ENCODE assay signal across 29 cellular contexts in the genomic region with DNA sequence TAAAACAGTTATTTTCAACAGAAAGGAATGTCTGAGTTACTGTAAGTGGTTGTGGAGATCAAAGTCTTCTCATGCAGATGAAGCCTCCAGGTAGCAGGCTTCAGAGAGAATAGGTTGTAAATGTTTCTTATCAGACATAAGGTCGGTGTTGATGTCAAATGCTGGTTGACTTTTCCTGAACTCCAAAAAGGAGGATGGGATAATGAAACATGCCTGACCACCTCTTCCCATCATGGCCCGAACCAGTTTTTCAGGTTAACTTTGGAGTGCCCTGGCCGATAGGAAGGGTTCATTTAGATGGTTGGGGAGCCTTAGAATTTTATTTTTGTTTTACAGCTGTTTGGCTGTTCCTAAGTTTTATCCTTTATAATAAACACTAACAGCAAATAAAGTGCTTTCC.
"Had no signal": no experiment of that assay in that cellular context is flagged by ENCODE, and none has a peak within 500 bp of the region (broad histone marks: within the 10 kb centered on the region; RNA-seq: fewer than 3 reads in every experiment).

No MANE protein-coding gene starts in this region.

- H3K27me3 ChIP-seq: ascending aorta, cardiac muscle cell had no signal

- H3K4me3 Mint-ChIP-seq: activated B cell treated with CpG ODN at 0.5 μM for 24 hours; activated CD4-positive, alpha-beta memory T cell treated with anti-CD3 and anti-CD28 coated beads for 36 hours; activated CD4-positive, alpha-beta T cell treated with anti-CD3 and anti-CD28 coated beads, Interleukin-2, amount 10 ng/mL, durations not matched to agents 24 days and 14 days; activated naive CD8-positive, alpha-beta T cell treated with anti-CD3 and anti-CD28 coated beads, Interleukin-2, amount 50 U/mL, for 24 hours; activated T-cell treated with anti-CD3 and anti-CD28 coated beads, Interleukin-2, amount 50 U/mL, for 4 hours; brain; T-cell had no signal

- ATAC-seq: activated naive CD4-positive, alpha-beta T cell treated with anti-CD3 and anti-CD28 coated beads, Interleukin-2, amount 50 U/mL, for 72 hours; activated naive CD8-positive, alpha-beta T cell treated with anti-CD3 and anti-CD28 coated beads, Interleukin-2, amount 50 U/mL, for 24 hours; activated T-cell treated with anti-CD3 and anti-CD28 coated beads, Interleukin-2, amount 50 U/mL, for 4 hours; Panc1; Right ventricle myocardium inferior; T-cell had no signal

- H3K36me3 ChIP-seq: ascending aorta, cardiac muscle cell had no signal

- H3K27me3 Mint-ChIP-seq: activated B cell treated with CpG ODN at 0.5 μM for 24 hours; activated CD4-positive, alpha-beta memory T cell treated with anti-CD3 and anti-CD28 coated beads for 36 hours; activated CD4-positive, alpha-beta T cell treated with anti-CD3 and anti-CD28 coated beads, Interleukin-2, amount 10 ng/mL, durations not matched to agents 24 days and 14 days; T-cell had no signal

- H3K9me3 Mint-ChIP-seq: activated CD4-positive, alpha-beta T cell treated with anti-CD3 and anti-CD28 coated beads, Interleukin-2, amount 10 ng/mL, durations not matched to agents 24 days and 14 days had no signal

- H3K27ac Mint-ChIP-seq: activated B cell treated with CpG ODN at 0.5 μM for 24 hours; activated CD4-positive, alpha-beta memory T cell treated with anti-CD3 and anti-CD28 coated beads for 36 hours; activated CD4-positive, alpha-beta T cell treated with anti-CD3 and anti-CD28 coated beads, Interleukin-2, amount 10 ng/mL, durations not matched to agents 24 days and 14 days; activated naive CD4-positive, alpha-beta T cell treated with anti-CD3 and anti-CD28 coated beads, Interleukin-2, amount 50 U/mL, for 72 hours; activated naive CD8-positive, alpha-beta T cell treated with anti-CD3 and anti-CD28 coated beads, Interleukin-2, amount 50 U/mL, for 24 hours; brain; T-cell had no signal

- H3K4me1 Mint-ChIP-seq: activated B cell treated with CpG ODN at 0.5 μM for 24 hours; activated CD4-positive, alpha-beta T cell treated with anti-CD3 and anti-CD28 coated beads, Interleukin-2, amount 10 ng/mL, durations not matched to agents 24 days and 14 days; activated naive CD8-positive, alpha-beta T cell treated with anti-CD3 and anti-CD28 coated beads, Interleukin-2, amount 50 U/mL, for 24 hours; T-cell had no signal

- H3K36me3 Mint-ChIP-seq: activated CD4-positive, alpha-beta memory T cell treated with anti-CD3 and anti-CD28 coated beads for 36 hours; T-cell had no signal

- FAIRE-seq: TTC549 had no signal

- H3K4me3 ChIP-seq: ascending aorta, cardiac muscle cell, SK-N-MC had no signal

- H3K27ac ChIP-seq: ascending aorta, cardiac muscle cell, SK-N-MC had no signal

- H3K4me1 ChIP-seq: ascending aorta had no signal

- DNase-seq: activated B cell treated with CpG ODN at 0.5 μM for 24 hours; activated CD4-positive, alpha-beta memory T cell treated with anti-CD3 and anti-CD28 coated beads for 36 hours; activated CD4-positive, alpha-beta T cell treated with anti-CD3 and anti-CD28 coated beads for 1 hour; activated CD4-positive, alpha-beta T cell treated with anti-CD3 and anti-CD28 coated beads, Interleukin-2, amount 10 ng/mL, durations not matched to agents 24 days and 14 days; activated CD8-positive, alpha-beta memory T cell treated with anti-CD3 and anti-CD28 coated beads for 24 hours; activated effector memory CD4-positive, alpha-beta T cell treated with anti-CD3 and anti-CD28 coated beads, Interleukin-2, amount 50 U/mL, for 16 hours; activated naive CD4-positive, alpha-beta T cell treated with Interleukin-2 at 50 U/mL for 16 hours; activated naive CD8-positive, alpha-beta T cell treated with anti-CD3 and anti-CD28 coated beads, Interleukin-2, amount 50 U/mL, for 24 hours; activated T-cell treated with anti-CD3 and anti-CD28 coated beads, Interleukin-2, amount 50 U/mL, for 4 hours; amniotic stem cell; KBM-7; NCI-H1048; NCI-H1930; NCI-H2107; NCI-H446; NCI-H526; NCI-H82; RPMI8226; T-cell; T-helper 2 cell; T1000 had no signal
